8 cellular contexts compared by ENCODE assay signal in the genomic region with DNA sequence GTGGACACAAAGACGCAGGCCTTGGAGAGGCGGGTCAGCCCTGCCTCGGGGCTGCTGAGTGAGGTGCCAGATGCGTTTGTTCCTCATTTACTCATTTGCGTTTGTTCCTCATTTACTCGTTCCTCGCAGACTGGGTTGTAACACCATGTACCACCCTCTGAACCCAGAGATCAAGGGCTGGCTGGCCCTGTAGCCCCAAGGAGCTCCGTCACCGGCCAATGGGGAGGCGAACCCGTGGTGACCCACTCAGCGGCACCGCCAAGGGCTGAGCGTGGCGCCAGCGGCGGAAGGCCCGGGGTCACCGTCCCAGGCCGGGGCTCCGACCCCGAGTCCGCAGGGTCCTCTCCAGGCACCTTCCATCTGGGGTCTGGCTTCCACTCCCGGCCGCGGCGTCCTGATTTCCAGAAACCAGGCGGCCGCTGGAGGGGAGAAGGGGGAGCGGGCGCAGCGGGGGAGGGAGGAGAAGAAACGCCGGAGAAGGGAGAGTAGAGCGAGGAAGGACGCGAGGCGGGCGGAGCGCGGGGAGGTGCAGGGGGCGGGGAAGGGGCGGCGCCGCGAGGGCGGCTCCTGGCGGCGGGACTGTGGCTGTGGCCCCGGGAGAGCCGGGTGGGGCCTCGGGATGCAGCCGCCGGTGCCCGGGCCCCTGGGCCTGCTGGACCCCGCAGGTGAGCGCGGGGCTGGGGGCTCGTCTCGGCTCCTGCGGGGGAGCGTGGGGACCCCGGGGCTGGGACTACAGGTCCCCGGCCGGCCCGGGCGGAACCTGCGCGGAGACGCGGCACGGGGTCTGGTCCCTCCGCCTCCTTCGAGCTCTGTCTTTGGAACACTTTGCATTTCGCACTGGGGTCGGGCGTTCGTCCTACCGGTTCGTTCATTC. TPM values are rescaled to one million over a fixed set of nuclear protein-coding genes. Genes with fewer than 3 reads are reported as not detected.
DNase-seq lines count a peak whose midpoint lies in the region; ATAC-seq and TF ChIP-seq lines count a peak whose summit lies in the region.

Gene TMEM255B, plus strand, starts transcription at position 576 of the 874 bp plus-strand sequence. Its CDS starts 44 bp downstream, at position 620.

- peak within 1 kb of the TSS; percentile 90 for H3K4me3 Mint-ChIP-seq in Caco-2 (ENCODE audit: unreplicated experiment)
- H3K4me3 Mint-ChIP-seq in activated naive CD8-positive, alpha-beta T cell treated with anti-CD3 and anti-CD28 coated beads, Interleukin-2, amount 50 U/mL, for 24 hours: peak within 1 kb of the TSS; percentile 83

- WGBS in thyroid gland, 2 donors: 4 to 5% methylated on average over 46 to 61 of the region's 80 CpGs

- H3K27me3 ChIP-seq in Caco-2 (replicated peaks; ENCODE audit: control insufficient read depth, insufficient read depth, low read length): no peaks in the 10 kb centered on the region; the same call in 1 of the 2 replicates
- peaks cover 58% of the 10 kb centered on the region for H3K27me3 ChIP-seq in cardiac muscle cell
- H3K27me3 ChIP-seq in parathyroid adenoma (ENCODE audit: control insufficient read depth, insufficient read depth, low read length): no peaks in the 10 kb centered on the region
- no peaks in the 10 kb centered on the region for H3K27me3 ChIP-seq in thyroid gland

- H3K36me3 ChIP-seq in Caco-2 (ENCODE audit: control insufficient read depth, insufficient read depth, low read length) (peaks cover 1% of the 10 kb centered on the region; the same call in 1 of the 2 replicates), cardiac muscle cell (no peaks in the 10 kb centered on the region), parathyroid adenoma (ENCODE audit: control insufficient read depth, insufficient read depth, low read length) (no peaks in the 10 kb centered on the region), thyroid gland (no peaks in the 10 kb centered on the region)

- intact Hi-C loops in Caco-2 (cut with micrococcal nuclease; ENCODE audit: unreplicated experiment) (no loop called here), thyroid gland (cut with DNase I) (no loop called here)

- BruUV-seq in Caco-2 (replicated peaks; lab: Mats Ljungman, UMichigan): no TSS peak

- H3K4me3 ChIP-seq in Caco-2 (ENCODE audit: low read depth, low read length) (peak within 1 kb of the TSS; percentile 57), cardiac muscle cell (peak within 1 kb of the TSS; percentile 45), parathyroid adenoma (ENCODE audit: low read depth, low read length) (peak within 1 kb of the TSS; percentile 63), thyroid gland (replicated peaks in 1 of 3) (peak within 1 kb of the TSS; percentile 2 to 63 (median 48))

- H3K9ac ChIP-seq in parathyroid adenoma: peak within 1 kb of the TSS; percentile 19

- no peaks in the 10 kb centered on the region for H3K9me3 ChIP-seq in Caco-2
- no peaks in the 10 kb centered on the region for H3K9me3 ChIP-seq in cardiac muscle cell (ENCODE audit: low read depth)
- no peaks in the 10 kb centered on the region for H3K9me3 ChIP-seq in parathyroid adenoma (ENCODE audit: control insufficient read depth, low read length)
- H3K9me3 ChIP-seq in thyroid gland: no peaks in the 10 kb centered on the region

- POLR2A ChIA-PET in Caco-2 (lab: Charles Lee): no interaction called here

- H2AFZ ChIP-seq in parathyroid adenoma: peak within 1 kb of the TSS; percentile 89

- H3K4me1 Mint-ChIP-seq in Caco-2 (ENCODE audit: low read depth, unreplicated experiment): peaks cover 20% of the 10 kb centered on the region
- peaks cover 14% of the 10 kb centered on the region for H3K4me1 Mint-ChIP-seq in activated naive CD8-positive, alpha-beta T cell treated with anti-CD3 and anti-CD28 coated beads, Interleukin-2, amount 50 U/mL, for 24 hours

- no peaks in the 10 kb centered on the region for H3K79me2 ChIP-seq in parathyroid adenoma

- H3K4me2 ChIP-seq in parathyroid adenoma (ENCODE audit: low read length): peak within 1 kb of the TSS; percentile 82

- H3K27ac ChIP-seq in cardiac muscle cell: no peak within 1 kb of the TSS
- H3K27ac ChIP-seq in parathyroid adenoma: peak within 1 kb of the TSS; percentile 74
- H3K27ac ChIP-seq in thyroid gland: peak within 1 kb of the TSS; percentile 28 to 67 (median 39)

- ATAC-seq in GM21576 (IDR thresholded peaks at IDR 0.05; ENCODE audit: unreplicated experiment): peak; percentile 80
- ATAC-seq in activated naive CD8-positive, alpha-beta T cell treated with anti-CD3 and anti-CD28 coated beads, Interleukin-2, amount 50 U/mL, for 24 hours: peak; percentile 92

- H3K36me3 Mint-ChIP-seq in Caco-2 (ENCODE audit: insufficient read depth, unreplicated experiment): peaks cover 4% of the 10 kb centered on the region
- H3K36me3 Mint-ChIP-seq in activated naive CD8-positive, alpha-beta T cell treated with anti-CD3 and anti-CD28 coated beads, Interleukin-2, amount 50 U/mL, for 24 hours (ENCODE audit: low read depth): no peaks in the 10 kb centered on the region

- TF ChIP-seq CTCF in Caco-2 (IDR thresholded peaks at IDR 0.05; ENCODE audit: insufficient read depth in 1 of 2, low read depth in 1 of 2, low read length in 1 of 2, severe bottlenecking in 1 of 2, unreplicated experiment in 1 of 2) (peak; percentile 21 to 24), cardiac muscle cell (IDR thresholded peaks at IDR 0.05; ENCODE audit: low read depth, low read length) (no peak), parathyroid adenoma (IDR thresholded peaks at IDR 0.05) (no peak), thyroid gland (IDR thresholded peaks at IDR 0.05) (peak in 2 of 6 experiments; percentile 37 to 53)

- H3K4me1 ChIP-seq in Caco-2 (0 out of 2 replicates have a peak, but pooled peaks cover 4% of the 10 kb centered on the region), cardiac muscle cell (ENCODE audit: low read depth) (peaks cover 6% of the 10 kb centered on the region), parathyroid adenoma (no peaks in the 10 kb centered on the region), thyroid gland (peaks cover 7 to 15% of the 10 kb centered on the region in 2 donors)

- H3K27me3 Mint-ChIP-seq in Caco-2 (ENCODE audit: insufficient read depth, unreplicated experiment): peaks cover 25% of the 10 kb centered on the region
- H3K27me3 Mint-ChIP-seq in activated naive CD8-positive, alpha-beta T cell treated with anti-CD3 and anti-CD28 coated beads, Interleukin-2, amount 50 U/mL, for 24 hours: peaks cover 67% of the 10 kb centered on the region

- peak; percentile 81 to 84 for DNase-seq in Caco-2
- peak; percentile 49 for DNase-seq in M059J (ENCODE audit: low read depth)
- peak; percentile 65 for DNase-seq in SW480 (ENCODE audit: low spot score)
- peak; percentile 83 for DNase-seq in activated naive CD8-positive, alpha-beta T cell treated with anti-CD3 and anti-CD28 coated beads, Interleukin-2, amount 50 U/mL, for 24 hours
- DNase-seq in cardiac muscle cell (ENCODE audit: low read depth in 1 of 2, low spot score in 1 of 2): peak; percentile 80 to 88
- peak; percentile 84 to 86 for DNase-seq in thyroid gland

- no peak within 1 kb of the TSS for H3K27ac Mint-ChIP-seq in Caco-2 (ENCODE audit: unreplicated experiment)
- no peak within 1 kb of the TSS for H3K27ac Mint-ChIP-seq in activated naive CD8-positive, alpha-beta T cell treated with anti-CD3 and anti-CD28 coated beads, Interleukin-2, amount 50 U/mL, for 24 hours

- peaks cover 8% of the 10 kb centered on the region for H3K9me3 Mint-ChIP-seq in Caco-2 (ENCODE audit: unreplicated experiment)
- no peaks in the 10 kb centered on the region for H3K9me3 Mint-ChIP-seq in activated naive CD8-positive, alpha-beta T cell treated with anti-CD3 and anti-CD28 coated beads, Interleukin-2, amount 50 U/mL, for 24 hours

- CTCF ChIA-PET in Caco-2 (lab: Charles Lee): interaction anchor here (0.9 kb wide), 1 partner anchor 389 kb away, joined by 6 read pairs; no protein-coding TSS in a partner anchor

- no peak for TF ChIP-seq POLR2A in thyroid gland (IDR thresholded peaks at IDR 0.05)

RNA-seq across cellular contexts. Expression of gene TMEM255B, which starts in this region (rescaled TPM):
- total RNA-seq in Caco-2 (2022) (0.67 and 0.82 TPM in 2 replicates), cardiac muscle cell (0.46 TPM in 1 of 2 replicates, not detected in the other), thyroid gland (1 to 10 TPM; 6.1 to 9.2 (median 8.3) TPM)
- total RNA-seq in M059J (2014; rRNA removed; shearing (Covaris generic)): 0.44 and 3.5 TPM in 2 replicates
- polyA plus RNA-seq in cardiac muscle cell: 0.17 and 0.97 TPM in 2 replicates

Comparison
In these comparisons a context has a peak if more than half of its experiments do, and no peak if none do; other contexts are left out.
1. Peak in DNase-seq and H3K4me3 ChIP-seq in Caco-2; RNA of the gene not detected or under 1 TPM.
2. Peak in DNase-seq and H3K4me3 ChIP-seq in cardiac muscle cell; RNA of the gene not detected or under 1 TPM.
3. CTCF ChIP-seq: peak in Caco-2 (2 of 2); none in cardiac muscle cell (single experiment) and parathyroid adenoma (single experiment).
4. Peak in every context shown above with its lines, with median percentiles within 50 percentile points of each other: DNase-seq and H3K4me3 ChIP-seq.